ENCODE assay signal across 21 cellular contexts in genomic region chr2:128137094-128137616, GRCh38.
"Had no signal": no experiment of that assay in that cellular context is flagged by ENCODE, and none has a peak within 500 bp of the region (broad histone marks: within the 10 kb centered on the region; RNA-seq: fewer than 3 reads in every experiment).

No MANE protein-coding gene starts in this region.

- H3K27me3 ChIP-seq: MG63, SJSA1 had no signal

- DNase-seq: IMR-90, Karpas-422, KG1, MG63, NCI-H1092, NCI-H1105 treated with DMSO at 0.1 percent for 48 hours, NCI-H1417 treated with DMSO at 0.1 percent for 48 hours, NCI-H146, NCI-H1694 treated with DMSO at 0.1 percent for 48 hours, NCI-H1930, NCI-H2081, NCI-H2107, NCI-H2227 treated with DMSO at 0.1 percent for 48 hours, NCI-H524, NCI-H526 treated with DMSO at 0.1 percent for 48 hours, NCI-H774, Right ventricle myocardium superior, RPMI8226, SIG-M5 had no signal

- H3K9me3 ChIP-seq: MG63, SJSA1 had no signal

- H3K4me1 ChIP-seq: SJSA1 had no signal

- H3K27ac ChIP-seq: SJSA1, SK-N-MC had no signal

- H3K4me3 ChIP-seq: MG63, SJSA1, SK-N-MC had no signal
